32 cellular contexts compared by ENCODE assay signal in the genomic region with DNA sequence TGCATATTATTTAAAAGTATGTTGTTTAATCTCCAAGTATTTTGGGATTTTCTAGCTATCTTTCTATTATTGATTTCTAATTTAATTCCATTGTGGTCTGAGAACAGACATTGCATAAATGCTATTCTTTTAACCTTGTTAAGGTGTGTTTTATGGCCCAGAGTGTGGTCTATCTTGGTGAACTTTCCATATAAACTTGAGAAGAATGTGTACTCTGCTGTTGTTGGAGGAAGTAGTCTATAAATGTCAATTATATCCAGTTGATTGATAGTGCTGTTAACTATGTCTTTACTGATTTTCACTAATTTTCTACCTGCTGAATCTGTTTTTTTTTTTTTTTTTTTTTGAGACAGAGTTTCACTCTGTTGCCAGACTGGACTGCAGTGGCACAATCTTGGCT.
DNase-seq lines count a peak whose midpoint lies in the region; ATAC-seq, FAIRE-seq and TF ChIP-seq lines count a peak whose summit lies in the region.
"Had no signal": no experiment of that assay in that cellular context is flagged by ENCODE, and none has a peak within 500 bp of the region (broad histone marks: within the 10 kb centered on the region; RNA-seq: fewer than 3 reads in every experiment).

No MANE protein-coding gene starts in this region.

- no peaks in the 10 kb centered on the region for H3K9me3 ChIP-seq in mucosa of descending colon
- peaks cover 0 to 4% (median 0%) of the 10 kb centered on the region in 4 donors for H3K9me3 ChIP-seq in pancreas
- H3K9me3 ChIP-seq: A549, BE2C had no signal

- peak; percentile 43 for FAIRE-seq in pancreas (lab: Jason Lieb, UNC)
- FAIRE-seq: A204.1, A549, D721Med had no signal

- H3K4me3 ChIP-seq in mucosa of descending colon: no peak overlapping the region
- no peak overlapping the region for H3K4me3 ChIP-seq in pancreas
- H3K4me3 ChIP-seq: A549; BLaER1; BLaER1 treated with 17β-estradiol and CSF1 and Interleukin-3, amounts not matched to agents 10 nM and 100 nM had no signal

- intact Hi-C loops in left colon (cut with DNase I, micrococcal nuclease) (no loop called here), mucosa of descending colon (cut with DNase I, micrococcal nuclease) (no loop called here), pancreas (cut with DNase I) (no loop called here)

- no peaks in the 10 kb centered on the region for H3K36me3 ChIP-seq in mucosa of descending colon (ENCODE audit: low read depth)
- H3K36me3 ChIP-seq in pancreas: no peaks in the 10 kb centered on the region
- H3K36me3 ChIP-seq: BE2C; BLaER1; BLaER1 treated with 17β-estradiol and CSF1 and Interleukin-3, amounts not matched to agents 10 nM and 100 nM had no signal

- no peak overlapping the region for H3K27ac ChIP-seq in pancreas
- H3K27ac ChIP-seq: 22Rv1; A549; BLaER1; BLaER1 treated with 17β-estradiol and CSF1 and Interleukin-3, amounts not matched to agents 10 nM and 100 nM; C4-2B had no signal

- no peaks in the 10 kb centered on the region for H3K27me3 ChIP-seq in pancreas
- H3K27me3 ChIP-seq: BE2C; BLaER1; BLaER1 treated with 17β-estradiol and CSF1 and Interleukin-3, amounts not matched to agents 10 nM and 100 nM had no signal

- DNase-seq in left colon (no peak), mucosa of descending colon (no peak), pancreas (no peak), NCI-H2081 (lab: John Stamatoyannopoulos, UW) (no peak)
- DNase-seq in effector CD4-positive, alpha-beta T cell: no peak
- DNase-seq: 8988T; ACHN; AML-193; BE2C; C1 segment of cervical spinal cord; Caco-2; Calu3; CD4-positive, alpha-beta T cell; CD4-positive, CD25-positive, alpha-beta regulatory T cell; CD8-positive, alpha-beta memory T cell; CD8-positive, alpha-beta T cell; COR-L47; DMS 273 treated with DMSO at 0.1 percent for 48 hours; DMS153; DMS53; DMS79; DMS79 treated with DMSO at 0.1 percent for 48 hours; DND-41; EL had no signal

- TF ChIP-seq CTCF in mucosa of descending colon (IDR thresholded peaks at IDR 0.05) (no peak), pancreas (IDR thresholded peaks at IDR 0.05) (no peak)

- ATAC-seq in left colon: peak; percentile 94
- ATAC-seq in mucosa of descending colon: peak; percentile 82
- no peak for ATAC-seq in pancreas
- no peak for ATAC-seq in HG02678 (IDR thresholded peaks at IDR 0.05; ENCODE audit: unreplicated experiment)
- ATAC-seq: A549; CD8-positive, alpha-beta T cell had no signal

- H3K4me1 ChIP-seq in mucosa of descending colon (ENCODE audit: low read depth): no peaks in the 10 kb centered on the region
- H3K4me1 ChIP-seq in pancreas: no peaks in the 10 kb centered on the region
- H3K4me1 ChIP-seq: A549; BE2C; BLaER1; BLaER1 treated with 17β-estradiol and CSF1 and Interleukin-3, amounts not matched to agents 10 nM and 100 nM; Caco-2 had no signal

Comparison
In these comparisons a context has a peak if more than half of its experiments do, and no peak if none do; other contexts are left out.
1. ATAC-seq: peak in left colon (single experiment) and mucosa of descending colon (single experiment); none in pancreas (0 of 4) and HG02678 (single experiment).